In genomic region chr3:47282424-47283192, GRCh38 we compare ENCODE assay signal across 1 cellular context.
TF ChIP-seq lines count a peak whose summit lies in the region.

Gene KIF9 (minus strand): TSS chr3:47282799. CDS start chr3:47277374, 5,425 bp downstream.
Gene KLHL18 (plus strand): TSS chr3:47282944. CDS start chr3:47282966, 22 bp downstream.

TF ChIP-seq in IMR-90, 13 proteins besides CTCF, POLR2A, EP300 and RAD21 (continued from another document):
- TF ChIP-seq ELK1 (IDR thresholded peaks at IDR 0.05; ENCODE audit: borderline replicate concordance, low read depth, low read length): no peak
- no peak for TF ChIP-seq CHD1 (IDR thresholded peaks at IDR 0.05; ENCODE audit: low read depth, low read length)
- peak; percentile 99 for TF ChIP-seq MXI1 (IDR thresholded peaks at IDR 0.05; ENCODE audit: borderline replicate concordance, low read depth, low read length)
- TF ChIP-seq FOS (IDR thresholded peaks at IDR 0.05; ENCODE audit: low read depth, low read length): no peak
- TF ChIP-seq MAFK (IDR thresholded peaks at IDR 0.05; ENCODE audit: low read depth, low read length): no peak
- TF ChIP-seq SMC3 (IDR thresholded peaks at IDR 0.05; ENCODE audit: low read depth, low read length): no peak
- TF ChIP-seq BHLHE40 (IDR thresholded peaks at IDR 0.05; ENCODE audit: low read depth, low read length): no peak
